In the genomic region with DNA sequence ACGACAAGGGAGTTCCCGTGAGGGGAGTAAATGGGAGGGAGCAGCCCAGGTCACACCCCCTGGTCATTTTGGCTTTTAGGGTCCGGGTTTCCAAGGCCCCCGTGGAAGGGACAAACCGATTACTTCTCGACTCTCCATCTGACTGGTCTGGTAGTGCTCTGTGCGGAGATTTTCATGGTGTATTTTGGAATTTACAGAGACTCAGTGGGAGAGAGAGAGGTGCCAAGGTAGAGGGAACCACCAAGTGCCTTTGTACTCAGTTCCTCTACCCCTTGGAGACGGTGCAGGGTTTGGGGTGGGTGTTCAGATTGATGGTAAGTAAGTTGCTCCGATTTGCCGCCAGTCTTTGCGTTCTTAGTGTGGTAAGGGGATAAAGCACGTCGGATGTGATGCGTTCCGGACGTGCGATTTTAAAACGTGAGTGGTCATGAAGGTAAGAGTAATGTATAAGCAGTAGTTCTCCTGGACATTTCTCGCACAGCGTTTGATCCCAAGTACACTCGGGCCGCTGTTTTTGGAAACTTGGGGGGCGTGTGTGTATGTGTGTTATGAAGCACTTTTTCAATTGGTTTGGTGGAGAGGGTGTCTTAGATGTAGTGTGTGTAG, we compare ENCODE assay signal across 8 cellular contexts. TPM values are rescaled to one million over a fixed set of nuclear protein-coding genes. Genes with fewer than 3 reads are reported as not detected.
DNase-seq lines count a peak whose midpoint lies in the region; ATAC-seq, FAIRE-seq and TF ChIP-seq lines count a peak whose summit lies in the region.

No MANE protein-coding gene starts in this region.

- H3K36me3 Mint-ChIP-seq in nephron (ENCODE audit: low read depth) = no peaks in the 10 kb centered on the region

- peak overlapping the region; percentile 88 to 99 (median 93) for H3K27ac Mint-ChIP-seq in nephron

- H3K4me3 Mint-ChIP-seq in nephron = peak overlapping the region; percentile 93 to 96 (median 96)

- in situ Hi-C loops in G401 (cut with HindIII; ENCODE audit: low sequenced_read_pairs) = no loop called here

- H3K9me3 ChIP-seq in esophagus (ENCODE audit: control insufficient read depth in 2 of 2, insufficient read depth in 1 of 2, low read depth in 1 of 2, low read length in 1 of 2) = no peaks in the 10 kb centered on the region
- no peaks in the 10 kb centered on the region for H3K9me3 ChIP-seq in thymus (ENCODE audit: control insufficient read depth)

- H3K9me3 Mint-ChIP-seq in nephron = no peaks in the 10 kb centered on the region

- ATAC-seq in omental fat pad (ENCODE audit: low FRiP score) = no peak

- no peak for TF ChIP-seq POLR2A in H54 (IDR thresholded peaks at IDR 0.05; ENCODE audit: low read depth, low read length)

- H3K4me1 Mint-ChIP-seq in nephron = peaks cover 42% of the 10 kb centered on the region

- no peak for FAIRE-seq in H54 (lab: Jason Lieb, UNC)

- peak; percentile 36 for DNase-seq in G401 (ENCODE audit: low spot score)
- peak; percentile 20 for DNase-seq in H54 (ENCODE audit: insufficient read length, low spot score)
- DNase-seq in NCI-H128 (lab: John Stamatoyannopoulos, UW; ENCODE audit: unreplicated experiment) = peak; percentile 21
- peak; percentile 4 for DNase-seq in activated CD8-positive, alpha-beta memory T cell treated with anti-CD3 and anti-CD28 coated beads, Interleukin-2, amount 50 U/mL, for 1 hour (ENCODE audit: extremely low read depth)
- no peak for DNase-seq in omental fat pad (ENCODE audit: low spot score)

- H3K4me1 ChIP-seq in esophagus (ENCODE audit: control insufficient read depth in 2 of 2, insufficient read depth in 2 of 2, low read length in 1 of 2) (no peaks in the 10 kb centered on the region), thymus (ENCODE audit: control insufficient read depth, insufficient read depth, low read length) (no peaks in the 10 kb centered on the region)

- H3K27ac ChIP-seq in esophagus (ENCODE audit: low read depth in 2 of 2, low read length in 1 of 2) (peak overlapping the region; percentile 96 to 99), thymus (ENCODE audit: low read depth) (peak overlapping the region; percentile 99)

- TF ChIP-seq CTCF in nephron (IDR thresholded peaks at IDR 0.05; ENCODE audit: unreplicated experiment in 3 of 3) = no peak
- no peak for TF ChIP-seq CTCF in omental fat pad (IDR thresholded peaks at IDR 0.05)

- no peaks in the 10 kb centered on the region for H3K27me3 Mint-ChIP-seq in nephron (ENCODE audit: low read depth)

- peak overlapping the region; percentile 65 to 87 for H3K4me3 ChIP-seq in esophagus (ENCODE audit: low read depth in 1 of 2, low read length in 2 of 2)
- peak overlapping the region; percentile 80 for H3K4me3 ChIP-seq in thymus (ENCODE audit: low read length)

- H3K27me3 ChIP-seq in esophagus (ENCODE audit: control insufficient read depth in 1 of 2, insufficient read depth in 2 of 2, low read length in 2 of 2) (no peaks in the 10 kb centered on the region), thymus (ENCODE audit: control insufficient read depth, insufficient read depth) (no peaks in the 10 kb centered on the region)

- 0% methylated on average over 23 of the region's 23 CpGs for WGBS in esophagus, 2 donors
- WGBS in thymus = under 1% methylated on average over 23 of the region's 23 CpGs

- H3K36me3 ChIP-seq in esophagus (ENCODE audit: control insufficient read depth in 2 of 2, insufficient read depth in 2 of 2, low read length in 1 of 2) (no peaks in the 10 kb centered on the region), thymus (ENCODE audit: control insufficient read depth, insufficient read depth) (no peaks in the 10 kb centered on the region)

RNA-seq across cellular contexts. Expression of gene SUCO, which starts 0.7 kb away (rescaled TPM):
- total RNA-seq in G401 (2014; rRNA removed; shearing (Covaris generic)) = 12.7 and 22.1 TPM in 2 replicates
- 10 to 100 TPM in 1 of 2 donors, 1 to 10 TPM in 1; 4.9 to 10.9 TPM for polyA plus RNA-seq in esophagus
- 30.5 TPM for polyA plus RNA-seq in thymus
- total RNA-seq in omental fat pad = 10 to 100 TPM; 39.6 to 61.8 (median 44.5) TPM
